ENCODE assay signal across 1 cellular context in genomic region chr1:3645247-3645646, GRCh38.
TF ChIP-seq lines count a peak whose summit lies in the region.

No MANE protein-coding gene starts in this region.

TF ChIP-seq in HepG2, 621 proteins besides CTCF, POLR2A, EP300 and RAD21:
- no peak for TF ChIP-seq ZNF501 (CRISPR knock-in tag; IDR thresholded peaks at IDR 0.05)
- no peak for TF ChIP-seq ATAD3A (CRISPR knock-in tag; IDR thresholded peaks at IDR 0.05)
- no peak for TF ChIP-seq KDM5A (IDR thresholded peaks at IDR 0.05; ENCODE audit: borderline replicate concordance, low read length)
- TF ChIP-seq MYNN (CRISPR knock-in tag; IDR thresholded peaks at IDR 0.05; ENCODE audit: low read depth): no peak
- no peak for TF ChIP-seq RFXANK (CRISPR knock-in tag; IDR thresholded peaks at IDR 0.05)
